Comparison of ENCODE assay signal across 14 cellular contexts in the genomic region with DNA sequence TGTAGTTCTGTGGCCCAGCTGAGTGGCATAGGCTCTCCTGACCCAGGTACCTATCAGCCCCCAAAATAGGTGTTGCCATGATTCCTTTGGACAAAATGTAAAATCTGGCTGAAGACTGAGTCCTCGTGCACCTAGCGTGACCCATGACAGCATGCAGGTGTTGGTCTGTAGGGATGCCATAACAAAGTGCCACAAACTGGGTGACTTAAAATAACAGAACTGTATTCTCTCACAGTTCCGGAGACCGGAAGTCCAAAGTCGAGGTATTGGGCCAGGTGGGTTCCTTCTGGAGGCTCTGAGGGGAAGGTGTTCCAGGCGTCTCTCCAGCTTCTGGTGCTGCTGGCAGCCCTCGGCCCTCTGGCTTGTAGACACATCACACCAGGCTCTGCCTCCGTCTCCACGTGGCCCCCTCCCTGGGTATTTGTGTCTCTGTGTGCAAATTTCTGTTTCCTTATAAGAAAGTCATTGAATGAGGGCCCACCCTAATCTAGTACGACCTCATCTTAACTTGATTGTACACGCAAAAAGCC. TPM values are rescaled to one million over a fixed set of nuclear protein-coding genes. Genes with fewer than 3 reads are reported as not detected.
DNase-seq lines count a peak whose midpoint lies in the region; ATAC-seq, FAIRE-seq and TF ChIP-seq lines count a peak whose summit lies in the region.
"Had no signal": no experiment of that assay in that cellular context is flagged by ENCODE, and none has a peak within 500 bp of the region (broad histone marks: within the 10 kb centered on the region; RNA-seq: fewer than 3 reads in every experiment).

No MANE protein-coding gene starts in this region.

- no peak overlapping the region for H4K91ac ChIP-seq in mesenchymal stem cell (ENCODE audit: low read length)

- H3K9ac ChIP-seq in SK-N-MC (ENCODE audit: insufficient read length) = no peak overlapping the region
- H3K9ac ChIP-seq in mesenchymal stem cell (ENCODE audit: low read length) = no peak overlapping the region
- H3K9ac ChIP-seq in stomach smooth muscle (ENCODE audit: low read length in 2 of 2) = no peak overlapping the region

- peak overlapping the region in 1 of 2 experiments; percentile 18 for H2BK12ac ChIP-seq in mesenchymal stem cell (ENCODE audit: low read length in 2 of 2)

- H2AFZ ChIP-seq in mesenchymal stem cell (ENCODE audit: low read depth, low read length) = peak overlapping the region; percentile 56

- WGBS in mesenchymal stem cell = 90% methylated on average over 8 of the region's 11 CpGs

- peak overlapping the region in 6 of 7 donors; percentile 67 to 95 (median 82) for H3K27ac Mint-ChIP-seq in CD14-positive monocyte
- H3K27ac Mint-ChIP-seq: memory B cell; stimulated activated memory B cell treated with anti-CD40 and anti-IgM and Interleukin-4, amounts not matched to agents 10 μg/mL and 1 μg/mL and 100 μg/mL, for 72 hours had no signal

- H2BK5ac ChIP-seq in mesenchymal stem cell (ENCODE audit: low read depth, low read length, poor library complexity, severe bottlenecking) = no peak overlapping the region

- H3K14ac ChIP-seq in mesenchymal stem cell (ENCODE audit: low read length in 2 of 2) = no peak overlapping the region

- H3K36me3 Mint-ChIP-seq in CD14-positive monocyte = peaks cover 3 to 4% of the 10 kb centered on the region in 2 donors

- H3K9me3 ChIP-seq in SK-N-MC (ENCODE audit: low read depth, low read length) (no peaks in the 10 kb centered on the region; the same call in 1 of the 2 replicates), mesenchymal stem cell (ENCODE audit: control insufficient read depth, low read length) (peaks cover 5% of the 10 kb centered on the region), stomach smooth muscle (ENCODE audit: control insufficient read depth in 2 of 2, low read length in 2 of 2) (no peaks in the 10 kb centered on the region)
- H3K9me3 ChIP-seq: colonic mucosa, neutrophil had no signal

- no peak for TF ChIP-seq CTCF in CD14-positive monocyte (IDR thresholded peaks at IDR 0.05)

- no peak overlapping the region for H2AK5ac ChIP-seq in mesenchymal stem cell (ENCODE audit: low read length, severe bottlenecking)

- no peak for FAIRE-seq in RCC 7860 (lab: Jason Lieb, UNC)
- FAIRE-seq: D721Med had no signal

- H3K27me3 ChIP-seq in mesenchymal stem cell (ENCODE audit: control insufficient read depth in 1 of 2, insufficient read depth in 1 of 2, low read length in 2 of 2) (no peaks in the 10 kb centered on the region), stomach smooth muscle (ENCODE audit: control insufficient read depth in 1 of 2, insufficient read depth in 2 of 2, low read length in 2 of 2) (no peaks in the 10 kb centered on the region)
- H3K27me3 ChIP-seq: colonic mucosa had no signal

- no peak overlapping the region for H2BK120ac ChIP-seq in mesenchymal stem cell (ENCODE audit: low read depth, low read length)

- H3K79me1 ChIP-seq in mesenchymal stem cell (replicated peaks; ENCODE audit: low read length, poor library complexity, severe bottlenecking) = peaks cover 22% of the 10 kb centered on the region

- H4K8ac ChIP-seq in mesenchymal stem cell (ENCODE audit: low read length) = no peak overlapping the region

- H3K9me3 Mint-ChIP-seq in CD14-positive monocyte = peaks cover 0 to 11% (median 6%) of the 10 kb centered on the region in 7 donors

- H3K23ac ChIP-seq in mesenchymal stem cell (ENCODE audit: low read length in 2 of 2) = no peak overlapping the region

- no peak overlapping the region for H3K4ac ChIP-seq in mesenchymal stem cell (ENCODE audit: low read depth in 1 of 2, low read length in 2 of 2)

- intact Hi-C loops in CD14-positive monocyte (cut with micrococcal nuclease) = loop anchor here in 1 of 2 donors (5.0 to 10.0 kb wide), 3 partner anchors 35 to 57 kb away; partner anchors contain the start of gene LRRFIP1

- H3K27ac ChIP-seq in SK-N-MC (no peak overlapping the region), mesenchymal stem cell (ENCODE audit: low read length, poor library complexity, severe bottlenecking) (no peak overlapping the region), stomach smooth muscle (ENCODE audit: low read length) (peak overlapping the region; percentile 70)
- H3K27ac ChIP-seq: colonic mucosa, neutrophil had no signal

- no peak for DNase-seq in CD14-positive monocyte (ENCODE audit: low spot score)
- DNase-seq in SK-N-MC (ENCODE audit: low read depth, low spot score) = no peak
- no peak for DNase-seq in mesenchymal stem cell
- DNase-seq in NCI-H2227 treated with DMSO at 0.1 percent for 48 hours (lab: John Stamatoyannopoulos, UW) = no peak
- DNase-seq in RCC 7860 (ENCODE audit: low spot score) = no peak
- DNase-seq: NK-92 treated with Interleukin-12 subunit alpha and Interleukin-12 subunit beta, amount 100 ng/mL, for 24 hours had no signal

- H3K4me1 Mint-ChIP-seq in CD14-positive monocyte = peaks cover 25% of the 10 kb centered on the region

- H3K4me3 ChIP-seq in SK-N-MC = peak overlapping the region; percentile 44
- no peak overlapping the region for H3K4me3 ChIP-seq in mesenchymal stem cell (ENCODE audit: insufficient read depth in 1 of 2, low read depth in 1 of 2, low read length in 2 of 2)
- H3K4me3 ChIP-seq in stomach smooth muscle (ENCODE audit: low read length in 2 of 2) = no peak overlapping the region
- H3K4me3 ChIP-seq: colonic mucosa, spleen had no signal

- H2BK15ac ChIP-seq in mesenchymal stem cell (ENCODE audit: low read depth, poor library complexity, severe bottlenecking) = no peak overlapping the region

- H3K4me2 ChIP-seq in mesenchymal stem cell (ENCODE audit: low read length, poor library complexity, severe bottlenecking) = no peak overlapping the region

- peak overlapping the region in 1 of 2 experiments; percentile 19 for H3K18ac ChIP-seq in mesenchymal stem cell (ENCODE audit: low read depth in 1 of 2, low read length in 2 of 2)

- H3K36me3 ChIP-seq in SK-N-MC (ENCODE audit: insufficient read depth, low read length) (no peaks in the 10 kb centered on the region), mesenchymal stem cell (ENCODE audit: control insufficient read depth in 1 of 2, insufficient read depth in 2 of 2, low read depth in 1 of 2, low read length in 2 of 2) (peaks cover 4 to 6% of the 10 kb centered on the region in 2 experiments), stomach smooth muscle (ENCODE audit: control insufficient read depth in 2 of 2, insufficient read depth in 2 of 2, low read length in 2 of 2) (no peaks in the 10 kb centered on the region)
- H3K36me3 ChIP-seq: colonic mucosa, neutrophil, spleen had no signal

- no peak for ATAC-seq in GM21825 (IDR thresholded peaks at IDR 0.05; ENCODE audit: unreplicated experiment)

- no peak overlapping the region for H3K4me3 Mint-ChIP-seq in CD14-positive monocyte
- H3K4me3 Mint-ChIP-seq: memory B cell; stimulated activated memory B cell treated with anti-CD40 and anti-IgM and Interleukin-4, amounts not matched to agents 10 μg/mL and 1 μg/mL and 100 μg/mL, for 72 hours had no signal

- H3K4me1 ChIP-seq in mesenchymal stem cell (ENCODE audit: control insufficient read depth, insufficient read depth, low read depth, low read length) (peaks cover 15% of the 10 kb centered on the region), stomach smooth muscle (ENCODE audit: control insufficient read depth, insufficient read depth, low read length) (peaks cover 33% of the 10 kb centered on the region)

- H3K27me3 Mint-ChIP-seq in CD14-positive monocyte (ENCODE audit: low read depth in 3 of 3) = peaks cover 3 to 6% (median 6%) of the 10 kb centered on the region in 3 donors

RNA-seq across cellular contexts. Expression of gene LRRFIP1, which starts 34.5 kb away (rescaled TPM):
- 10 to 100 TPM; 67.3 to 98.3 TPM for polyA plus RNA-seq in CD14-positive monocyte
- polyA plus RNA-seq in mesenchymal stem cell (2013, experiment 1 of 2) = 111 TPM
- 106 TPM for polyA plus RNA-seq in mesenchymal stem cell (2013, experiment 2 of 2)
